Comparison of ENCODE assay signal across 1 cellular context in genomic region chr3:129013491-129013891, GRCh38.
TF ChIP-seq lines count a peak whose summit lies in the region.

No MANE protein-coding gene starts in this region.

TF ChIP-seq in GM12878, 131 proteins besides CTCF, POLR2A, EP300 and RAD21:
- TF ChIP-seq, protein P1, sequence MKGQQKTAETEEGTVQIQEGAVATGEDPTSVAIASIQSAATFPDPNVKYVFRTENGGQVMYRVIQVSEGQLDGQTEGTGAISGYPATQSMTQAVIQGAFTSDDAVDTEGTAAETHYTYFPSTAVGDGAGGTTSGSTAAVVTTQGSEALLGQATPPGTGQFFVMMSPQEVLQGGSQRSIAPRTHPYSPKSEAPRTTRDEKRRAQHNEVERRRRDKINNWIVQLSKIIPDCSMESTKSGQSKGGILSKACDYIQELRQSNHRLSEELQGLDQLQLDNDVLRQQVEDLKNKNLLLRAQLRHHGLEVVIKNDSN (IDR thresholded peaks at IDR 0.05; ENCODE audit: borderline replicate concordance, extremely low read length, insufficient read depth, low read depth, low read length) = peak; percentile 20
- TF ChIP-seq ZSCAN29 (IDR thresholded peaks at IDR 0.05) (no peak), ZZZ3 (IDR thresholded peaks at IDR 0.05; ENCODE audit: control insufficient read depth, insufficient read length, low read depth) (no peak)
